In the genomic region with DNA sequence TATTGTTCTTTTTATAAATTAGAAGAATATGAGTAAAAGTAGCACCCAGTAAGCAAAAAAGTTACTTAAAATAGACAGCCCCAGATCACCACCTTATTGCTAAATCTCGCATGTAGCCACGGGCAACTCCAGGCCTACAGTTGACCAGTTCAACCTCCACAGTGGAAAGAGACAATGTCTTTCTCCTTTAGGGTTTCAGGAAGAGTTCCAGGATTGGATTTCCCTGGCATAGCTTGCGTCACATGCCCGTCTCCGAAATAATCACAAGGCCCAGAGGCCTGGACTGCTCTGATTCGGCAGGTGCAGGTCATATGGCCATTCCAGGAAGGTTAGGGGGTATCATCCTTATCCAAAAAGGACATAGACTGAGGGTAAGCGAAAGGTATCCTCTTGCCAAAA, we compare ENCODE assay signal across 15 cellular contexts. TPM values are rescaled to one million over a fixed set of nuclear protein-coding genes. Genes with fewer than 3 reads are reported as not detected.
DNase-seq lines count a peak whose midpoint lies in the region; ATAC-seq and TF ChIP-seq lines count a peak whose summit lies in the region.
"Had no signal": no experiment of that assay in that cellular context is flagged by ENCODE, and none has a peak within 500 bp of the region (broad histone marks: within the 10 kb centered on the region; RNA-seq: fewer than 3 reads in every experiment).

No MANE protein-coding gene starts in this region.

- 55 to 56% methylated on average over 7 of the region's 7 CpGs for WGBS in esophagus squamous epithelium, 2 donors

- intact Hi-C loops in left ventricle myocardium superior (cut with micrococcal nuclease): no loop called here
- intact Hi-C loops in cardiac septum (cut with DNase I): loop anchor here (1.0 kb wide), 1 partner anchor 17 kb away; no protein-coding TSS in a partner anchor
- intact Hi-C loops in esophagus squamous epithelium (cut with DNase I): no loop called here
- intact Hi-C loops in vagina (cut with DNase I): no loop called here

- H3K27ac ChIP-seq in esophagus squamous epithelium (peak overlapping the region; percentile 21 to 81 (median 78)), parathyroid adenoma (peak overlapping the region; percentile 75), vagina (peak overlapping the region; percentile 36)
- H3K27ac ChIP-seq: KMS-11 had no signal

- H2AFZ ChIP-seq in parathyroid adenoma: peak overlapping the region; percentile 58

- no peak overlapping the region for H3K4me2 ChIP-seq in parathyroid adenoma (ENCODE audit: low read length)
- H3K4me2 ChIP-seq: KMS-11 had no signal

- TF ChIP-seq POLR2A in esophagus squamous epithelium (IDR thresholded peaks at IDR 0.05) (no peak), vagina (IDR thresholded peaks at IDR 0.05) (no peak)

- no peak for DNase-seq in left ventricle myocardium superior
- no peak for DNase-seq in cardiac septum (ENCODE audit: low spot score)
- DNase-seq in esophagus squamous epithelium (lab: John Stamatoyannopoulos, UW): no peak
- DNase-seq in vagina (ENCODE audit: extremely low spot score in 2 of 2): no peak
- no peak for DNase-seq in AG08396 (ENCODE audit: low spot score)
- no peak for DNase-seq in NCI-H187 (lab: John Stamatoyannopoulos, UW)
- DNase-seq: activated T-cell treated with anti-CD3 and anti-CD28 coated beads, Interleukin-2, amount 50 U/mL, for 72 hours; Calu3; NCI-H1436; NCI-H2227 treated with DMSO at 0.1 percent for 48 hours; SHP77; T-helper 9 cell had no signal

- H3K4me1 ChIP-seq in esophagus squamous epithelium: peaks cover 7 to 28% (median 25%) of the 10 kb centered on the region in 3 donors
- H3K4me1 ChIP-seq in parathyroid adenoma: peaks cover 30% of the 10 kb centered on the region
- no peaks in the 10 kb centered on the region for H3K4me1 ChIP-seq in vagina

- H3K9me3 ChIP-seq in esophagus squamous epithelium: no peaks in the 10 kb centered on the region
- H3K9me3 ChIP-seq in parathyroid adenoma (ENCODE audit: control insufficient read depth, low read length): no peaks in the 10 kb centered on the region
- H3K9me3 ChIP-seq in vagina: no peaks in the 10 kb centered on the region

- no peaks in the 10 kb centered on the region for H3K36me3 ChIP-seq in esophagus squamous epithelium
- no peaks in the 10 kb centered on the region for H3K36me3 ChIP-seq in parathyroid adenoma (ENCODE audit: control insufficient read depth, insufficient read depth, low read length)
- H3K36me3 ChIP-seq in vagina: no peaks in the 10 kb centered on the region

- TF ChIP-seq CTCF in esophagus squamous epithelium (IDR thresholded peaks at IDR 0.05) (no peak), parathyroid adenoma (IDR thresholded peaks at IDR 0.05) (no peak), vagina (IDR thresholded peaks at IDR 0.05) (no peak)

- ATAC-seq in left ventricle myocardium superior: peak; percentile 29
- no peak for ATAC-seq in HG02588 (IDR thresholded peaks at IDR 0.05; ENCODE audit: unreplicated experiment)
- ATAC-seq: activated T-cell treated with anti-CD3 and anti-CD28 coated beads, Interleukin-2, amount 50 U/mL, for 72 hours had no signal

- no peaks in the 10 kb centered on the region for H3K79me2 ChIP-seq in parathyroid adenoma

- no peaks in the 10 kb centered on the region for H3K27me3 ChIP-seq in esophagus squamous epithelium
- no peaks in the 10 kb centered on the region for H3K27me3 ChIP-seq in parathyroid adenoma (ENCODE audit: control insufficient read depth, insufficient read depth, low read length)
- H3K27me3 ChIP-seq in vagina: no peaks in the 10 kb centered on the region

- H3K4me3 ChIP-seq in esophagus squamous epithelium: no peak overlapping the region
- H3K4me3 ChIP-seq in parathyroid adenoma (ENCODE audit: low read depth, low read length): no peak overlapping the region
- H3K4me3 ChIP-seq in vagina: no peak overlapping the region

- no peak overlapping the region for H3K9ac ChIP-seq in parathyroid adenoma
- H3K9ac ChIP-seq: KMS-11 had no signal

RNA-seq across cellular contexts. Expression of gene PFDN1, which starts 9.9 kb away (rescaled TPM):
- total RNA-seq in left ventricle myocardium superior: 68.1 TPM
- total RNA-seq in cardiac septum: 71.7 TPM
- total RNA-seq in esophagus squamous epithelium: 10 to 100 TPM; 38.1 to 67.5 (median 60.4) TPM
- total RNA-seq in vagina: 94.8 TPM

RNA-seq across cellular contexts. Expression of gene HBEGF, which starts 33.6 kb away (rescaled TPM):
- total RNA-seq in left ventricle myocardium superior: 21.9 TPM
- total RNA-seq in cardiac septum: 73.9 TPM
- total RNA-seq in esophagus squamous epithelium: 10 to 100 TPM; 24.6 to 72.4 (median 42.1) TPM
- total RNA-seq in vagina: 16.2 TPM

RNA-seq across cellular contexts. Expression of gene SLC4A9, which starts 47.2 kb away (rescaled TPM):
- not detected for total RNA-seq in left ventricle myocardium superior
- 0.19 TPM for total RNA-seq in cardiac septum
- total RNA-seq in esophagus squamous epithelium: 1 to 10 TPM in 1 of 4 donors, under 1 TPM in 1, not detected in 2; 0.04 to 1.2 TPM
- total RNA-seq in vagina: 0.25 TPM
- total RNA-seq: Calu3 had no signal
